In the genomic region with DNA sequence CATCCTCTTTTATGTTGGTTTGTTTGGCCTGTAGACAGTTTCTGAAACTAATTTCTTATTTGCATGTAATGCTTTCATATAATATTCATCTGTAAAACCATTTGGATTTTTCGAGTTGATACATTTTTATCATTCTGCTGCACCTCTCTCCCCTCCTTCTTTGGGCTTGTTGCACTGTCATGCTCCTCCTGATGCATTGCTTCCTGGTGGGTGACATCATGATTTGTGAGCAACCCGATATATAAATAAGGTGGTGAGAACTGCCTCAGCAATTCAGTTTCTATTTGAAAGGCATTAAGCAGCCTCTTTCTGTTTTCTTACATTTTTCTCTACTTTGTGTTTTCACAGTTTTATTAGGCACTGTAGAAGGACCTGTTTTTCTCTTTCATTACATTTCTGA, we compare ENCODE assay signal across 8 cellular contexts.
DNase-seq lines count a peak whose midpoint lies in the region; ATAC-seq lines count a peak whose summit lies in the region.

No MANE protein-coding gene starts in this region.

- ATAC-seq in HG03095 (IDR thresholded peaks at IDR 0.05; ENCODE audit: unreplicated experiment) (peak; percentile 37), HG02571 (IDR thresholded peaks at IDR 0.05; ENCODE audit: unreplicated experiment) (no peak), GM19452 (IDR thresholded peaks at IDR 0.05; ENCODE audit: unreplicated experiment) (no peak)
- ATAC-seq in activated T-helper 17 cell treated with anti-CD3 and anti-CD28 coated beads, Interleukin-2, amount 50 U/mL, for 72 hours (replicated peaks): peak; percentile 40

- no peaks in the 10 kb centered on the region for H3K27me3 ChIP-seq in effector memory CD4-positive, alpha-beta T cell (replicated peaks; ENCODE audit: control insufficient read depth, insufficient read depth, low read length, poor library complexity, severe bottlenecking)

- peaks cover 24% of the 10 kb centered on the region for H3K4me1 Mint-ChIP-seq in activated T-helper 17 cell treated with anti-CD3 and anti-CD28 coated beads, Interleukin-2, amount 50 U/mL, for 72 hours

- no peak overlapping the region for H3K4me3 ChIP-seq in effector memory CD4-positive, alpha-beta T cell (ENCODE audit: insufficient read depth, low read depth, low read length, poor library complexity, severe bottlenecking)

- no peak overlapping the region for H3K27ac ChIP-seq in effector memory CD4-positive, alpha-beta T cell (ENCODE audit: insufficient read depth, low read length, poor library complexity, severe bottlenecking)

- no peaks in the 10 kb centered on the region for H3K36me3 ChIP-seq in effector memory CD4-positive, alpha-beta T cell (ENCODE audit: control insufficient read depth, insufficient read depth, low read length)

- H3K36me3 Mint-ChIP-seq in activated T-helper 17 cell treated with anti-CD3 and anti-CD28 coated beads, Interleukin-2, amount 50 U/mL, for 72 hours (ENCODE audit: low read depth): no peaks in the 10 kb centered on the region

- peak overlapping the region; percentile 84 for H3K27ac Mint-ChIP-seq in activated T-helper 17 cell treated with anti-CD3 and anti-CD28 coated beads, Interleukin-2, amount 50 U/mL, for 72 hours

- H3K4me1 ChIP-seq in effector memory CD4-positive, alpha-beta T cell (ENCODE audit: control insufficient read depth, insufficient read depth, low read length, poor library complexity, severe bottlenecking): no peaks in the 10 kb centered on the region

- peak overlapping the region; percentile 51 for H3K4me3 Mint-ChIP-seq in activated T-helper 17 cell treated with anti-CD3 and anti-CD28 coated beads, Interleukin-2, amount 50 U/mL, for 72 hours

- no peaks in the 10 kb centered on the region for H3K27me3 Mint-ChIP-seq in activated T-helper 17 cell treated with anti-CD3 and anti-CD28 coated beads, Interleukin-2, amount 50 U/mL, for 72 hours

- peak; percentile 16 for DNase-seq in stimulated activated CD4-positive, alpha-beta T cell treated with anti-CD3 and anti-CD28 coated beads, Interleukin-1b, Interleukin-23, amount 100 ng/mL, for 48 hours
- no peak for DNase-seq in stimulated activated CD4-positive, alpha-beta T cell treated with anti-CD3 and anti-CD28 coated beads, Interleukin-12 subunit alpha, Interleukin-12 subunit beta, amount 100 ng/mL, for 4 hours
- DNase-seq in NCI-H187 (lab: John Stamatoyannopoulos, UW): no peak
- no peak for DNase-seq in effector memory CD4-positive, alpha-beta T cell

- no peaks in the 10 kb centered on the region for H3K9me3 Mint-ChIP-seq in activated T-helper 17 cell treated with anti-CD3 and anti-CD28 coated beads, Interleukin-2, amount 50 U/mL, for 72 hours

- no peaks in the 10 kb centered on the region for H3K9me3 ChIP-seq in effector memory CD4-positive, alpha-beta T cell (ENCODE audit: control insufficient read depth, low read length)

Comparison
In these comparisons a context has a peak if more than half of its experiments do, and no peak if none do; other contexts are left out.
1. ATAC-seq: peak in HG03095 (single experiment) and activated T-helper 17 cell treated with anti-CD3 and anti-CD28 coated beads, Interleukin-2, amount 50 U/mL, for 72 hours (single experiment); none in HG02571 (single experiment) and GM19452 (single experiment).